In genomic region chr12:104494816-104495158, GRCh38 we compare ENCODE assay signal across 10 cellular contexts. TPM values are rescaled to one million over a fixed set of nuclear protein-coding genes. Genes with fewer than 3 reads are reported as not detected.
A peak's percentile ranks its signal among the peaks of the same experiment; 100 is the strongest.
DNase-seq lines count a peak whose midpoint lies in the region; ATAC-seq and TF ChIP-seq lines count a peak whose summit lies in the region.
"Had no signal": no experiment of that assay in that cellular context is flagged by ENCODE, and none has a peak within 500 bp of the region (broad histone marks: within the 10 kb centered on the region; RNA-seq: fewer than 3 reads in every experiment).

No MANE protein-coding gene starts in this region.

- H3K4me1 ChIP-seq in mesendoderm (ENCODE audit: control insufficient read depth, low read depth, low read length), result no peaks in the 10 kb centered on the region

- H3K36me3 Mint-ChIP-seq in CD14-positive monocyte (peaks cover 55 to 65% of the 10 kb centered on the region in 2 donors), memory B cell (peaks cover 8% of the 10 kb centered on the region)
- H3K36me3 Mint-ChIP-seq in T-helper 2 cell treated with Interferon-gamma antibody and Interleukin-4, amounts not matched to agents 5 μg/mL and 100 μg/mL, for 36 hours (ENCODE audit: low read depth), result peaks cover 62% of the 10 kb centered on the region

- H2AK5ac ChIP-seq in mesendoderm (ENCODE audit: low read length), result no peak overlapping the region

- no peak overlapping the region for H2BK15ac ChIP-seq in mesendoderm (replicated peaks; ENCODE audit: low read depth)

- ATAC-seq in GM21526 (IDR thresholded peaks at IDR 0.05; ENCODE audit: low FRiP score, unreplicated experiment), result peak; percentile 49
- peak; percentile 49 for ATAC-seq in memory B cell (ENCODE audit: low read depth)
- no peak for ATAC-seq in GM18870 (IDR thresholded peaks at IDR 0.05; ENCODE audit: unreplicated experiment)
- ATAC-seq: SK-N-SH treated with all-trans-retinoic acid at 6 μM for 48 hours had no signal

- H3K4me2 ChIP-seq in mesendoderm (ENCODE audit: low read length), result no peak overlapping the region

- H3K4me1 Mint-ChIP-seq in CD14-positive monocyte, result peaks cover 87% of the 10 kb centered on the region
- H3K4me1 Mint-ChIP-seq in T-helper 2 cell treated with Interferon-gamma antibody and Interleukin-4, amounts not matched to agents 5 μg/mL and 100 μg/mL, for 36 hours (ENCODE audit: low read depth), result peaks cover 84% of the 10 kb centered on the region
- peaks cover 60% of the 10 kb centered on the region for H3K4me1 Mint-ChIP-seq in memory B cell

- H3K9me3 Mint-ChIP-seq in CD14-positive monocyte, result peaks cover 0 to 1% (median 0%) of the 10 kb centered on the region in 7 donors
- no peaks in the 10 kb centered on the region for H3K9me3 Mint-ChIP-seq in T-helper 2 cell treated with Interferon-gamma antibody and Interleukin-4, amounts not matched to agents 5 μg/mL and 100 μg/mL, for 36 hours
- H3K9me3 Mint-ChIP-seq in memory B cell, result no peaks in the 10 kb centered on the region

- H3K79me1 ChIP-seq in mesendoderm (ENCODE audit: low read length), result no peaks in the 10 kb centered on the region

- no peak overlapping the region for H3K27ac ChIP-seq in mesendoderm (ENCODE audit: low read depth, low read length)

- intact Hi-C loops in CD14-positive monocyte (cut with micrococcal nuclease), result loop anchor here in 1 of 2 donors (5.0 kb wide), 1 partner anchor 37 kb away; the partner anchor contains the start of gene CHST11

- no peak overlapping the region for H3K4me3 ChIP-seq in mesendoderm (ENCODE audit: low read length)
- H3K4me3 ChIP-seq: ovary had no signal

- H3K27ac Mint-ChIP-seq in CD14-positive monocyte, result peak overlapping the region; percentile 16 to 81 (median 66)
- H3K27ac Mint-ChIP-seq in T-helper 2 cell treated with Interferon-gamma antibody and Interleukin-4, amounts not matched to agents 5 μg/mL and 100 μg/mL, for 36 hours, result peak overlapping the region; percentile 87
- H3K27ac Mint-ChIP-seq in memory B cell, result peak overlapping the region; percentile 85

- no CpG with 5 or more reads among the region's 5 CpGs for WGBS in mesendoderm (ENCODE audit: extremely low coverage, insufficient coverage, low lambda C conversion rate)

- H3K79me2 ChIP-seq in mesendoderm (ENCODE audit: control insufficient read depth, insufficient read depth, low read length), result no peaks in the 10 kb centered on the region

- DNase-seq in CD14-positive monocyte (ENCODE audit: low spot score) (no peak), memory B cell (ENCODE audit: low spot score in 2 of 2) (no peak), ecto neural progenitor cell (ENCODE audit: low spot score) (no peak), mesendoderm (no peak), NOMO-1 treated with DMSO at 0.1 percent for 48 hours (lab: John Stamatoyannopoulos, UW; ENCODE audit: unreplicated experiment) (no peak)
- DNase-seq in T-helper 2 cell treated with Interferon-gamma antibody and Interleukin-4, amounts not matched to agents 5 μg/mL and 100 μg/mL, for 36 hours (ENCODE audit: low spot score), result no peak

- H3K4me3 Mint-ChIP-seq in CD14-positive monocyte (peak overlapping the region in 1 of 2 donors; percentile 32), memory B cell (peak overlapping the region; percentile 64)
- peak overlapping the region; percentile 78 for H3K4me3 Mint-ChIP-seq in T-helper 2 cell treated with Interferon-gamma antibody and Interleukin-4, amounts not matched to agents 5 μg/mL and 100 μg/mL, for 36 hours

- H3K27me3 ChIP-seq in mesendoderm (ENCODE audit: insufficient read depth, low read length, poor library complexity), result no peaks in the 10 kb centered on the region
- H3K27me3 ChIP-seq: ovary had no signal

- H3K27me3 Mint-ChIP-seq in CD14-positive monocyte (ENCODE audit: low read depth in 3 of 3) (peaks cover 0 to 3% (median 0%) of the 10 kb centered on the region in 3 donors), memory B cell (no peaks in the 10 kb centered on the region)
- H3K27me3 Mint-ChIP-seq in T-helper 2 cell treated with Interferon-gamma antibody and Interleukin-4, amounts not matched to agents 5 μg/mL and 100 μg/mL, for 36 hours (ENCODE audit: low read depth), result no peaks in the 10 kb centered on the region

- no peak overlapping the region for H3K9ac ChIP-seq in mesendoderm (ENCODE audit: low read length)

- no peak overlapping the region for H4K8ac ChIP-seq in mesendoderm (ENCODE audit: low read depth, low read length)

- no peaks in the 10 kb centered on the region for H3K36me3 ChIP-seq in mesendoderm (ENCODE audit: control insufficient read depth, insufficient read depth, low read length)
- H3K36me3 ChIP-seq: ovary had no signal

- no peak overlapping the region for H3K56ac ChIP-seq in mesendoderm (ENCODE audit: low read length)

- no peak overlapping the region for H2BK120ac ChIP-seq in mesendoderm (ENCODE audit: low read depth, low read length)

- no peak overlapping the region for H2BK5ac ChIP-seq in mesendoderm (ENCODE audit: low read length)

- H3K23ac ChIP-seq in mesendoderm (ENCODE audit: low read length), result no peak overlapping the region

- H3K4ac ChIP-seq in mesendoderm (ENCODE audit: low read depth, low read length), result no peak overlapping the region

- H4K5ac ChIP-seq in mesendoderm (ENCODE audit: low read length), result no peak overlapping the region

- no peak for TF ChIP-seq CTCF in CD14-positive monocyte (IDR thresholded peaks at IDR 0.05)

- H3K18ac ChIP-seq in mesendoderm (ENCODE audit: low read length), result no peak overlapping the region

RNA-seq across cellular contexts. Expression of gene CHST11, which starts 38.0 kb away (rescaled TPM):
- 10 to 100 TPM; 44.4 to 48.4 TPM for polyA plus RNA-seq in CD14-positive monocyte
- 5.2 TPM for polyA plus RNA-seq in mesendoderm (2013, experiment 1 of 2)
- polyA plus RNA-seq in mesendoderm (2013, experiment 2 of 2), result 5.9 TPM
